ENCODE assay signal across 25 cellular contexts in the genomic region with DNA sequence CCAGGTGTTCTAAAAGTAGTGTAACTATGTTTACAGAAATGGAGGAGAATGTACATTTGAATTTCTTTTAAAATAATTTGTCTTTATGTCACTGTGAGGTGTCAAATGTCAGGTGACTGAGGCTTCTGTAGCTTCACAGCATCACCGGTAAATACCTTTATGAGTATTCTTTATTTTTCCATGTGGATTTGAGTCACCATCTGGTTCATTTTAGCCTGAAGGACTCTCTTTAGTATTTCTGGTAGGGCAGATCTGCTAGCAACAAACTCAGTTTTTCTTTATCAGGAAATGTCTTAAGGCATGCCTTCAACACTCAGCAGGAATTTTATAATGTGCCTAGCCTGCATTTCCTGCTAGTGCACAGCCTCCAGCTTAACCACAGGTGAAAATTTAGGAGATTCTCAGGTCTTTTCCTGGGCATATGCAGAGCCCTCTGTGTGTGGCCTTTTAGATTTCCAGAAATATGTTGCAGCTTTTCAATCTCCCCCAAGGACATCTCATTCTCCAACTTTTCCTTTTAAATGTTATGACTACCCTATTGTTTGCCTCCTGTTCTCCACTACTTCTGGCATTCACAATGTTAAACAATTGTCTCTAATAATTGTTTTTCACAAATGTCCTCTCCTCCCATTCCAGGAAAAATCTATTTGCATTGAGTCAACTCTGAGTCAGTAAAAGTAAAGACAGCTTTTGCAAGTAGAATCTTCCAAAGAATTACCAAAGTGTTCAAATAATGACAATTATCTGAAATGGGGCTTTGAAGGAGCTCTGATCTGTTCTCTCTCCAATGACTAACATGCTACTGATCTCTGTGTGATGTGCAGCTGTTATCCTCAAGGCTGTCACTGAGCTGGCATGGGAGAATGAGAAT.
A peak's percentile ranks its signal among the peaks of the same experiment; 100 is the strongest.
DNase-seq lines count a peak whose midpoint lies in the region; ATAC-seq, FAIRE-seq and TF ChIP-seq lines count a peak whose summit lies in the region.
"Had no signal": no experiment of that assay in that cellular context is flagged by ENCODE, and none has a peak within 500 bp of the region (broad histone marks: within the 10 kb centered on the region; RNA-seq: fewer than 3 reads in every experiment).

No MANE protein-coding gene starts in this region.

- no peaks in the 10 kb centered on the region for H3K27me3 ChIP-seq in bronchial epithelial cell (ENCODE audit: control insufficient read depth, insufficient read depth, low read length)
- H3K27me3 ChIP-seq: BLaER1 treated with 17β-estradiol and CSF1 and Interleukin-3, amounts not matched to agents 10 nM and 100 nM; brain microvascular endothelial cell; colonic mucosa; SJSA1 had no signal

- no peak for ATAC-seq in HG03139 (IDR thresholded peaks at IDR 0.05; ENCODE audit: unreplicated experiment)
- ATAC-seq: activated T-cell treated with anti-CD3 and anti-CD28 coated beads, Interleukin-2, amount 50 U/mL, for 72 hours; natural killer cell had no signal

- H3K27ac ChIP-seq in substantia nigra (ENCODE audit: low read depth, low read length, poor library complexity, severe bottlenecking): peak overlapping the region; percentile 84
- H3K27ac ChIP-seq: BLaER1 treated with 17β-estradiol and CSF1 and Interleukin-3, amounts not matched to agents 10 nM and 100 nM; brain microvascular endothelial cell; colonic mucosa; prostate gland; SJSA1; WERI-Rb-1 had no signal

- H3K4me3 ChIP-seq in bronchial epithelial cell (ENCODE audit: low read depth, low read length): no peak overlapping the region
- H3K4me3 ChIP-seq: BLaER1 treated with 17β-estradiol and CSF1 and Interleukin-3, amounts not matched to agents 10 nM and 100 nM; colonic mucosa; prostate gland; SJSA1 had no signal

- DNase-seq in LHCN-M2 (ENCODE audit: low read depth): peak; percentile 82
- peak; percentile 37 for DNase-seq in bronchial epithelial cell (ENCODE audit: low read depth)
- peak; percentile 59 for DNase-seq in globus pallidus (ENCODE audit: low spot score)
- DNase-seq in substantia nigra (lab: John Stamatoyannopoulos, UW): peak in 1 of 49 donors; percentile 13
- DNase-seq in SIG-M5 (lab: John Stamatoyannopoulos, UW): no peak
- no peak for DNase-seq in activated CD8-positive, alpha-beta memory T cell treated with anti-CD3 and anti-CD28 coated beads, Interleukin-2, amount 50 U/mL, for 4 hours
- DNase-seq: activated CD4-positive, alpha-beta T cell treated with anti-CD3 and anti-CD28 coated beads, Interleukin-2, amount 50 U/mL, for 1 hour; activated naive CD4-positive, alpha-beta T cell treated with anti-CD3 and anti-CD28 coated beads, Interleukin-2, amount 10 ng/mL, durations not matched to agents 7 days and 5 days; activated T-cell treated with anti-CD3 and anti-CD28 coated beads, Interleukin-2, amount 50 U/mL, for 72 hours; brain microvascular endothelial cell; colonic mucosa; DMS53; effector CD8-positive, alpha-beta T cell; HCEC 1CT; natural killer cell; NCI-H1694 treated with DMSO at 0.1 percent for 48 hours; NCI-H510A; stimulated activated CD4-positive, alpha-beta T cell treated with anti-CD3 and anti-CD28 coated beads, Interleukin-4, amount 100 ng/mL, for 4 hours; T1000; WERI-Rb-1 had no signal

- no peak for FAIRE-seq in bronchial epithelial cell (lab: Jason Lieb, UNC)
- FAIRE-seq: keratinocyte had no signal

- TF ChIP-seq CTCF in bronchial epithelial cell (IDR thresholded peaks at IDR 0.05; ENCODE audit: insufficient read depth, low read length, severe bottlenecking): no peak

- no peaks in the 10 kb centered on the region for H3K36me3 ChIP-seq in bronchial epithelial cell (ENCODE audit: control insufficient read depth, insufficient read depth, low read length)
- H3K36me3 ChIP-seq: BLaER1 treated with 17β-estradiol and CSF1 and Interleukin-3, amounts not matched to agents 10 nM and 100 nM; brain microvascular endothelial cell; colonic mucosa; prostate gland; SJSA1; WERI-Rb-1 had no signal

Comparison
In these comparisons a context has a peak if more than half of its experiments do, and no peak if none do; other contexts are left out.
1. DNase-seq: peak in LHCN-M2 (single experiment), bronchial epithelial cell (single experiment) and globus pallidus (single experiment); none in SIG-M5 (single experiment) and activated CD8-positive, alpha-beta memory T cell treated with anti-CD3 and anti-CD28 coated beads, Interleukin-2, amount 50 U/mL, for 4 hours (single experiment).